1 cellular context compared by ENCODE assay signal in genomic region chr1:62423580-62424242, GRCh38.
TF ChIP-seq lines count a peak whose summit lies in the region.

No MANE protein-coding gene starts in this region.

TF ChIP-seq in HepG2, 621 proteins besides CTCF, POLR2A, EP300 and RAD21 (continued from another document):
- TF ChIP-seq ADNP (CRISPR knock-in tag; IDR thresholded peaks at IDR 0.05) (no peak), NFKBIZ (CRISPR knock-in tag; IDR thresholded peaks at IDR 0.05) (peak; percentile 80), ZBED4 (CRISPR knock-in tag; IDR thresholded peaks at IDR 0.05; ENCODE audit: borderline replicate concordance) (peak; percentile 83; the same call in 1 of the 2 replicates), ZNF180 (CRISPR knock-in tag; IDR thresholded peaks at IDR 0.05; ENCODE audit: borderline replicate concordance, low read depth) (no peak), ZNF274 (CRISPR knock-in tag; IDR thresholded peaks at IDR 0.05) (peak; percentile 78; the same call in 1 of the 2 replicates), ZNF761 (CRISPR knock-in tag; conservative IDR thresholded peaks at IDR 0.05) (0 out of 2 replicates have a peak, but pooled peaks have one; percentile 44), SRF (IDR thresholded peaks at IDR 0.05; ENCODE audit: low read depth, low read length) (no peak)
